1 cellular context compared by ENCODE assay signal in the genomic region with DNA sequence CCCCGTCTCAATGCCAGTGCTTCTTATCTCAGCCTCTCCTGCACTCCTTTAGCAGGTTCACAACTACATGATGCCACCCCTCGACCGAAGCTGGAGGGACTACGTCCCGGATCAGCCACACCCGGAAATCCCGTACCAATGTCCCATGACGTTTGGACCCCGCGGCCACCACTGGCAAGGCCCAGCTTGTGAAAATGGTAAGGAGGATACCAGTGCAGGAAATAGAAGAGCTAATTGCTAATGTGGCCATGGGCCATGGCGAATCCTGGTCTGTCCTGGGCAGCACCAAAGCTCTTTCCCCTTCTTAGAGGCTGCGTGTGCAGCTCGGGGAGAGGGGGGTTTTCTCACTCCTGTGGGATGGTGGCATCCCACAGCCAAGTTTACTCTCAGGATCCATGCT.
TF ChIP-seq lines count a peak whose summit lies in the region.

No MANE protein-coding gene starts in this region.

TF ChIP-seq in GM12878, 131 proteins besides CTCF, POLR2A, EP300 and RAD21:
- peak; percentile 54; the same call in 2 of the 3 replicates for TF ChIP-seq POU2F2 (IDR thresholded peaks at IDR 0.05; ENCODE audit: borderline replicate concordance, low read depth, low read length)
- no peak for TF ChIP-seq NR2C2 (IDR thresholded peaks at IDR 0.05; ENCODE audit: borderline replicate concordance, control insufficient read depth, insufficient read length, low read depth)
- 0 out of 2 replicates have a peak, but pooled peaks have one; percentile 45 for TF ChIP-seq POLR2AphosphoS2 (IDR thresholded peaks at IDR 0.05; ENCODE audit: low read depth, low read length)
- 0 out of 2 replicates have a peak, but pooled peaks have one; percentile 19 for TF ChIP-seq IKZF1 (conservative IDR thresholded peaks at IDR 0.05)
- TF ChIP-seq NFXL1 (IDR thresholded peaks at IDR 0.05; ENCODE audit: borderline replicate concordance), result no peak
- TF ChIP-seq, protein P1, sequence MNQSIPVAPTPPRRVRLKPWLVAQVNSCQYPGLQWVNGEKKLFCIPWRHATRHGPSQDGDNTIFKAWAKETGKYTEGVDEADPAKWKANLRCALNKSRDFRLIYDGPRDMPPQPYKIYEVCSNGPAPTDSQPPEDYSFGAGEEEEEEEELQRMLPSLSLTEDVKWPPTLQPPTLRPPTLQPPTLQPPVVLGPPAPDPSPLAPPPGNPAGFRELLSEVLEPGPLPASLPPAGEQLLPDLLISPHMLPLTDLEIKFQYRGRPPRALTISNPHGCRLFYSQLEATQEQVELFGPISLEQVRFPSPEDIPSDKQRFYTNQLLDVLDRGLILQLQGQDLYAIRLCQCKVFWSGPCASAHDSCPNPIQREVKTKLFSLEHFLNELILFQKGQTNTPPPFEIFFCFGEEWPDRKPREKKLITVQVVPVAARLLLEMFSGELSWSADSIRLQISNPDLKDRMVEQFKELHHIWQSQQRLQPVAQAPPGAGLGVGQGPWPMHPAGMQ (IDR thresholded peaks at IDR 0.05; ENCODE audit: borderline replicate concordance), result no peak
- no peak; the same call in 1 of the 2 replicates for TF ChIP-seq ZBED1 (IDR thresholded peaks at IDR 0.05; ENCODE audit: borderline replicate concordance)
- TF ChIP-seq, protein P2, sequence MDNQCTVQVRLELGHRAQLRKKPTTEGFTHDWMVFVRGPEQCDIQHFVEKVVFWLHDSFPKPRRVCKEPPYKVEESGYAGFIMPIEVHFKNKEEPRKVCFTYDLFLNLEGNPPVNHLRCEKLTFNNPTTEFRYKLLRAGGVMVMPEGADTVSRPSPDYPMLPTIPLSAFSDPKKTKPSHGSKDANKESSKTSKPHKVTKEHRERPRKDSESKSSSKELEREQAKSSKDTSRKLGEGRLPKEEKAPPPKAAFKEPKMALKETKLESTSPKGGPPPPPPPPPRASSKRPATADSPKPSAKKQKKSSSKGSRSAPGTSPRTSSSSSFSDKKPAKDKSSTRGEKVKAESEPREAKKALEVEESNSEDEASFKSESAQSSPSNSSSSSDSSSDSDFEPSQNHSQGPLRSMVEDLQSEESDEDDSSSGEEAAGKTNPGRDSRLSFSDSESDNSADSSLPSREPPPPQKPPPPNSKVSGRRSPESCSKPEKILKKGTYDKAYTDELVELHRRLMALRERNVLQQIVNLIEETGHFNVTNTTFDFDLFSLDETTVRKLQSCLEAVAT (IDR thresholded peaks at IDR 0.05), result peak; percentile 28; the same call in 1 of the 2 replicates
- no peak for TF ChIP-seq YY1 (IDR thresholded peaks at IDR 0.05; ENCODE audit: low read depth, low read length)
